ENCODE assay signal across 8 cellular contexts in the genomic region with DNA sequence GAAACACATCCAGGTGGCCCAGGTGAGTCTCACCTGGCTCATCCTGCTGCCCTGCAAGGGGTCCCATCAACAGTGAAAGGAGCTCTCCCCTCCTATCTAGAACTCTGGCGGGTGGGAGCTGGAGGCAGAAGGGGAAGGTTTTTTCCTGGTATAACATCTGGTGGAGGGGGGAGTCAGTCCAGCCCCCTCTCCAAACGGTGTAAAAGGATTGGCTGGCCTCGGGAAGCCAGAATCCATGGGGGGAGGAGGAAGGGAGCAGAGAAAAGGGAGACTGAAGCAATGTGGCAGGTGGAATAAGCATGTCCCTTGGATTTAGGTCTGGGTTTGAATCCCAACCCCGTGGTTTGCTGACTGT. TPM values are rescaled to one million over a fixed set of nuclear protein-coding genes. Genes with fewer than 3 reads are reported as not detected.
DNase-seq lines count a peak whose midpoint lies in the region; ATAC-seq and TF ChIP-seq lines count a peak whose summit lies in the region.

No MANE protein-coding gene starts in this region.

- peak overlapping the region; percentile 99 for H3K27ac ChIP-seq in substantia nigra (ENCODE audit: low read depth, low read length, poor library complexity, severe bottlenecking)

- peaks cover 2% of the 10 kb centered on the region for H3K36me3 Mint-ChIP-seq in activated T-cell treated with anti-CD3 and anti-CD28 coated beads, Interleukin-2, amount 50 U/mL, for 4 hours (ENCODE audit: insufficient read depth)
- peaks cover 2% of the 10 kb centered on the region for H3K36me3 Mint-ChIP-seq in activated CD8-positive, alpha-beta T cell treated with anti-CD3 and anti-CD28 coated beads, Interleukin-2, amount 10 ng/mL, durations not matched to agents 7 days and 5 days (ENCODE audit: low read depth)

- no peaks in the 10 kb centered on the region for H3K36me3 ChIP-seq in BE2C

- POLR2A ChIA-PET in activated CD8-positive, alpha-beta T cell treated with anti-CD3 and anti-CD28 coated beads, Interleukin-2, amount 10 ng/mL, durations not matched to agents 7 days and 5 days (lab: Charles Lee): no interaction called here

- H3K4me3 Mint-ChIP-seq in activated T-cell treated with anti-CD3 and anti-CD28 coated beads, Interleukin-2, amount 50 U/mL, for 4 hours: peak overlapping the region; percentile 75
- peak overlapping the region; percentile 43 for H3K4me3 Mint-ChIP-seq in activated CD8-positive, alpha-beta T cell treated with anti-CD3 and anti-CD28 coated beads, Interleukin-2, amount 10 ng/mL, durations not matched to agents 7 days and 5 days

- no peak for DNase-seq in activated T-cell treated with anti-CD3 and anti-CD28 coated beads, Interleukin-2, amount 50 U/mL, for 4 hours
- DNase-seq in activated T-cell treated with anti-CD3 and anti-CD28 coated beads, Interleukin-2, amount 50 U/mL, for 48 hours: no peak
- no peak for DNase-seq in activated CD8-positive, alpha-beta T cell treated with anti-CD3 and anti-CD28 coated beads, Interleukin-2, amount 10 ng/mL, durations not matched to agents 7 days and 5 days
- DNase-seq in iPS-NIHi11 (ENCODE audit: low spot score) (peak; percentile 45), substantia nigra (lab: John Stamatoyannopoulos, UW) (no peak), BE2C (no peak)
- DNase-seq in activated effector memory CD4-positive, alpha-beta T cell treated with anti-CD3 and anti-CD28 coated beads, Interleukin-2, amount 50 U/mL, for 16 hours: no peak

- CTCF ChIA-PET in activated CD8-positive, alpha-beta T cell treated with anti-CD3 and anti-CD28 coated beads, Interleukin-2, amount 10 ng/mL, durations not matched to agents 7 days and 5 days (lab: Charles Lee): interaction anchor here (1.2 kb wide), 1 partner anchor 274 kb away, joined by 4 read pairs; no protein-coding TSS in a partner anchor

- TF ChIP-seq CTCF in BE2C (IDR thresholded peaks at IDR 0.05; ENCODE audit: low read depth, low read length): no peak

- no peaks in the 10 kb centered on the region for H3K9me3 Mint-ChIP-seq in activated T-cell treated with anti-CD3 and anti-CD28 coated beads, Interleukin-2, amount 50 U/mL, for 4 hours
- no peaks in the 10 kb centered on the region for H3K9me3 Mint-ChIP-seq in activated CD8-positive, alpha-beta T cell treated with anti-CD3 and anti-CD28 coated beads, Interleukin-2, amount 10 ng/mL, durations not matched to agents 7 days and 5 days (ENCODE audit: insufficient read depth)

- no peak overlapping the region for H3K27ac Mint-ChIP-seq in activated CD8-positive, alpha-beta T cell treated with anti-CD3 and anti-CD28 coated beads, Interleukin-2, amount 10 ng/mL, durations not matched to agents 7 days and 5 days

- H3K4me3 ChIP-seq in BE2C (ENCODE audit: low read depth, low read length): no peak overlapping the region

- peaks cover 40% of the 10 kb centered on the region for H3K27me3 Mint-ChIP-seq in activated T-cell treated with anti-CD3 and anti-CD28 coated beads, Interleukin-2, amount 50 U/mL, for 4 hours (ENCODE audit: low read depth)
- H3K27me3 Mint-ChIP-seq in activated CD8-positive, alpha-beta T cell treated with anti-CD3 and anti-CD28 coated beads, Interleukin-2, amount 10 ng/mL, durations not matched to agents 7 days and 5 days (ENCODE audit: low read depth): peaks cover 56% of the 10 kb centered on the region

- H3K27me3 ChIP-seq in BE2C: peaks cover 21% of the 10 kb centered on the region

- H3K4me1 Mint-ChIP-seq in activated T-cell treated with anti-CD3 and anti-CD28 coated beads, Interleukin-2, amount 50 U/mL, for 4 hours (ENCODE audit: low read depth): peaks cover 18% of the 10 kb centered on the region
- H3K4me1 Mint-ChIP-seq in activated CD8-positive, alpha-beta T cell treated with anti-CD3 and anti-CD28 coated beads, Interleukin-2, amount 10 ng/mL, durations not matched to agents 7 days and 5 days (ENCODE audit: low read depth): peaks cover 12% of the 10 kb centered on the region

- ATAC-seq in activated T-cell treated with anti-CD3 and anti-CD28 coated beads, Interleukin-2, amount 50 U/mL, for 4 hours: no peak
- ATAC-seq in activated CD8-positive, alpha-beta T cell treated with anti-CD3 and anti-CD28 coated beads, Interleukin-2, amount 10 ng/mL, durations not matched to agents 7 days and 5 days: no peak
- ATAC-seq in GM19463 (IDR thresholded peaks at IDR 0.05; ENCODE audit: unreplicated experiment): no peak

- H3K4me1 ChIP-seq in BE2C: no peaks in the 10 kb centered on the region

- no peaks in the 10 kb centered on the region for H3K9me3 ChIP-seq in BE2C

RNA-seq across cellular contexts. Expression of a gene that starts 1.2 kb away (rescaled TPM):
- 1 to 10 TPM; 1.3 to 1.6 (median 1.5) TPM for total RNA-seq in activated T-cell treated with anti-CD3 and anti-CD28 coated beads, Interleukin-2, amount 50 U/mL, for 4 hours
- total RNA-seq in activated CD8-positive, alpha-beta T cell treated with anti-CD3 and anti-CD28 coated beads, Interleukin-2, amount 10 ng/mL, durations not matched to agents 7 days and 5 days: under 1 TPM; 0.29 to 0.44 TPM
- 50.6 TPM for polyA plus RNA-seq in BE2C (2012; ENCODE audit: insufficient read depth, insufficient read length, low read depth)

RNA-seq across cellular contexts. Expression of a gene that starts 20.7 kb away (rescaled TPM):
- total RNA-seq in activated T-cell treated with anti-CD3 and anti-CD28 coated beads, Interleukin-2, amount 50 U/mL, for 4 hours: 10 to 100 TPM; 21.6 to 25.0 (median 24.2) TPM
- total RNA-seq in activated CD8-positive, alpha-beta T cell treated with anti-CD3 and anti-CD28 coated beads, Interleukin-2, amount 10 ng/mL, durations not matched to agents 7 days and 5 days: 10 to 100 TPM; 17.2 to 18.6 TPM
- 51.4 TPM for polyA plus RNA-seq in BE2C (2012; ENCODE audit: insufficient read depth, insufficient read length, low read depth)
